20 cellular contexts compared by ENCODE assay signal in genomic region chr3:47079432-47079831, GRCh38.
"Had no signal": no experiment of that assay in that cellular context is flagged by ENCODE, and none has a peak within 500 bp of the region (broad histone marks: within the 10 kb centered on the region; RNA-seq: fewer than 3 reads in every experiment).

No MANE protein-coding gene starts in this region.

- ATAC-seq: body of pancreas, foreskin keratinocyte, left lobe of liver had no signal

- H3K27me3 Mint-ChIP-seq: activated B cell treated with CpG ODN at 0.5 μM for 24 hours; activated CD4-positive, alpha-beta T cell treated with anti-CD3 and anti-CD28 coated beads, Interleukin-2, amount 10 ng/mL, durations not matched to agents 7 days and 5 days; dendritic cell treated with granulocyte-macrophage colony-stimulating factor and Interleukin-4, amounts not matched to agents 40 ng/mL and 50 ng/mL, for 4 days; naive B cell; type B pancreatic cell had no signal

- H3K9me3 Mint-ChIP-seq: activated B cell treated with CpG ODN at 0.5 μM for 24 hours; activated CD4-positive, alpha-beta T cell treated with anti-CD3 and anti-CD28 coated beads, Interleukin-2, amount 10 ng/mL, durations not matched to agents 7 days and 5 days; activated naive CD4-positive, alpha-beta T cell treated with anti-CD3 and anti-CD28 coated beads for 36 hours; dendritic cell treated with granulocyte-macrophage colony-stimulating factor and Interleukin-4, amounts not matched to agents 40 ng/mL and 50 ng/mL, for 4 days; naive B cell; T-helper 1 cell treated with Interleukin-12 subunit alpha and Interleukin-12 subunit beta and Interleukin-4 antibody, amounts not matched to agents 30 μg/mL and 1 μg/mL, for 36 hours; type B pancreatic cell had no signal

- H3K9me3 ChIP-seq: body of pancreas, ovary, prostate gland, testis, vagina had no signal

- H3K27ac ChIP-seq: body of pancreas, foreskin keratinocyte, ovary, prostate gland, testis, vagina had no signal

- DNase-seq: activated B cell treated with CpG ODN at 0.5 μM for 24 hours; activated CD4-positive, alpha-beta T cell treated with anti-CD3 and anti-CD28 coated beads, Interleukin-2, amount 10 ng/mL, durations not matched to agents 7 days and 5 days; activated naive CD4-positive, alpha-beta T cell treated with anti-CD3 and anti-CD28 coated beads for 36 hours; anterior cingulate cortex; body of pancreas; effector CD4-positive, alpha-beta T cell; foreskin keratinocyte; naive B cell; ovary; stimulated activated CD4-positive, alpha-beta T cell treated with anti-CD3 and anti-CD28 coated beads, Interleukin-2, amount 100 ng/mL, for 48 hours; stimulated activated CD8-positive, alpha-beta memory T cell treated with anti-CD3 and anti-CD28 coated beads, Interleukin-4, amount 100 ng/mL, for 48 hours; stimulated activated naive CD4-positive, alpha-beta T cell; testis had no signal

- H3K4me3 Mint-ChIP-seq: activated B cell treated with CpG ODN at 0.5 μM for 24 hours; activated CD4-positive, alpha-beta T cell treated with anti-CD3 and anti-CD28 coated beads, Interleukin-2, amount 10 ng/mL, durations not matched to agents 7 days and 5 days; activated naive CD4-positive, alpha-beta T cell treated with anti-CD3 and anti-CD28 coated beads for 36 hours; dendritic cell treated with granulocyte-macrophage colony-stimulating factor and Interleukin-4, amounts not matched to agents 40 ng/mL and 50 ng/mL, for 4 days; naive B cell; T-helper 1 cell treated with Interleukin-12 subunit alpha and Interleukin-12 subunit beta and Interleukin-4 antibody, amounts not matched to agents 30 μg/mL and 1 μg/mL, for 36 hours; type B pancreatic cell had no signal

- H3K27ac Mint-ChIP-seq: activated B cell treated with CpG ODN at 0.5 μM for 24 hours; activated CD4-positive, alpha-beta T cell treated with anti-CD3 and anti-CD28 coated beads, Interleukin-2, amount 10 ng/mL, durations not matched to agents 7 days and 5 days; activated naive CD4-positive, alpha-beta T cell treated with anti-CD3 and anti-CD28 coated beads for 36 hours; dendritic cell treated with granulocyte-macrophage colony-stimulating factor and Interleukin-4, amounts not matched to agents 40 ng/mL and 50 ng/mL, for 4 days; T-helper 1 cell treated with Interleukin-12 subunit alpha and Interleukin-12 subunit beta and Interleukin-4 antibody, amounts not matched to agents 30 μg/mL and 1 μg/mL, for 36 hours; type B pancreatic cell had no signal

- H3K27me3 ChIP-seq: body of pancreas, foreskin keratinocyte, ovary, testis, vagina had no signal

- H3K4me3 ChIP-seq: body of pancreas, lung, ovary, prostate gland, testis, vagina had no signal

- H3K36me3 ChIP-seq: ovary had no signal

- H3K4me1 ChIP-seq: body of pancreas, foreskin keratinocyte, prostate gland, testis, vagina had no signal
